8 cellular contexts compared by ENCODE assay signal in genomic region chr15:31870336-31871158, GRCh38. TPM values are rescaled to one million over a fixed set of nuclear protein-coding genes. Genes with fewer than 3 reads are reported as not detected.
DNase-seq lines count a peak whose midpoint lies in the region; ATAC-seq, FAIRE-seq and TF ChIP-seq lines count a peak whose summit lies in the region.

OTUD7A (minus strand) TSS chr15:31870673.

- peak within 1 kb of the TSS; percentile 94 for H3K27ac ChIP-seq in right cardiac atrium (ENCODE audit: low read length)
- peak within 1 kb of the TSS; percentile 65 for H3K27ac ChIP-seq in psoas muscle

- ATAC-seq in HG02759 (IDR thresholded peaks at IDR 0.05; ENCODE audit: unreplicated experiment) (peak; percentile 91), right cardiac atrium (peak; percentile 98 to 99), psoas muscle (peak; percentile 97 to 98 (median 98))

- peak within 1 kb of the TSS; percentile 84 for H3K27ac Mint-ChIP-seq in T-helper 1 cell treated with Interleukin-12 subunit alpha and Interleukin-12 subunit beta and Interleukin-4 antibody, amounts not matched to agents 30 μg/mL and 1 μg/mL, for 36 hours

- H3K4me1 Mint-ChIP-seq in T-helper 1 cell treated with Interleukin-12 subunit alpha and Interleukin-12 subunit beta and Interleukin-4 antibody, amounts not matched to agents 30 μg/mL and 1 μg/mL, for 36 hours (ENCODE audit: low read depth): peaks cover 8% of the 10 kb centered on the region

- no peaks in the 10 kb centered on the region for H3K9me3 Mint-ChIP-seq in T-helper 1 cell treated with Interleukin-12 subunit alpha and Interleukin-12 subunit beta and Interleukin-4 antibody, amounts not matched to agents 30 μg/mL and 1 μg/mL, for 36 hours

- intact Hi-C loops in right cardiac atrium (cut with DNase I): no loop called here
- intact Hi-C loops in psoas muscle (cut with DNase I): no loop called here

- FAIRE-seq in GM12891 (lab: Jason Lieb, UNC): peak; percentile 95

- H3K36me3 ChIP-seq in psoas muscle (ENCODE audit: insufficient read depth in 1 of 2, low read depth in 1 of 2): no peaks in the 10 kb centered on the region

- no peak for TF ChIP-seq CTCF in psoas muscle (IDR thresholded peaks at IDR 0.05)

- peaks cover 54% of the 10 kb centered on the region for H3K27me3 Mint-ChIP-seq in T-helper 1 cell treated with Interleukin-12 subunit alpha and Interleukin-12 subunit beta and Interleukin-4 antibody, amounts not matched to agents 30 μg/mL and 1 μg/mL, for 36 hours (ENCODE audit: low read depth)

- H3K4me3 ChIP-seq in right cardiac atrium (ENCODE audit: low read length) (peak within 1 kb of the TSS; percentile 98), psoas muscle (peak within 1 kb of the TSS; percentile 71)

- under 1% methylated on average over 112 of the region's 120 CpGs for WGBS in right cardiac atrium
- WGBS in psoas muscle, 3 donors: 1% methylated on average over 47 to 120 of the region's 120 CpGs

- H3K4me1 ChIP-seq in right cardiac atrium (ENCODE audit: control insufficient read depth, insufficient read depth, low read length): no peaks in the 10 kb centered on the region
- peaks cover 3% of the 10 kb centered on the region for H3K4me1 ChIP-seq in psoas muscle

- DNase-seq in GM12891 (ENCODE audit: insufficient read length, low spot score) (peak; percentile 73), NCI-H1417 treated with DMSO at 0.1 percent for 48 hours (lab: John Stamatoyannopoulos, UW) (peak; percentile 88), amygdala (lab: John Stamatoyannopoulos, UW) (peak in 53 of 56 donors; percentile 48 to 94 (median 83)), right cardiac atrium (peak; percentile 77 to 95 (median 95)), psoas muscle (peak; percentile 74 to 92), ureter (ENCODE audit: low spot score) (peak; percentile 87)

- H3K4me3 Mint-ChIP-seq in T-helper 1 cell treated with Interleukin-12 subunit alpha and Interleukin-12 subunit beta and Interleukin-4 antibody, amounts not matched to agents 30 μg/mL and 1 μg/mL, for 36 hours: peak within 1 kb of the TSS; percentile 94

- H3K27me3 ChIP-seq in right cardiac atrium (ENCODE audit: control insufficient read depth, insufficient read depth): no peaks in the 10 kb centered on the region
- H3K27me3 ChIP-seq in psoas muscle (ENCODE audit: insufficient read depth in 3 of 3, low read length in 2 of 3): no peaks in the 10 kb centered on the region

- no peak for TF ChIP-seq POLR2A in GM12891 (IDR thresholded peaks at IDR 0.05; ENCODE audit: low read depth, low read length)

- H3K9me3 ChIP-seq in right cardiac atrium (ENCODE audit: control insufficient read depth, low read length): no peaks in the 10 kb centered on the region
- H3K9me3 ChIP-seq in psoas muscle: no peaks in the 10 kb centered on the region

- no peaks in the 10 kb centered on the region for H3K36me3 Mint-ChIP-seq in T-helper 1 cell treated with Interleukin-12 subunit alpha and Interleukin-12 subunit beta and Interleukin-4 antibody, amounts not matched to agents 30 μg/mL and 1 μg/mL, for 36 hours (ENCODE audit: low read depth)

TF ChIP-seq in GM12891, 5 proteins besides CTCF, POLR2A, EP300 and RAD21:
- no peak for TF ChIP-seq POU2F2 (IDR thresholded peaks at IDR 0.05; ENCODE audit: low read depth, low read length)
- TF ChIP-seq PAX5 (IDR thresholded peaks at IDR 0.05; ENCODE audit: insufficient read depth, low read length, severe bottlenecking): peak; percentile 9
TF ChIP-seq in GM12891: peak in this region for 1.

RNA-seq across cellular contexts. Expression of gene OTUD7A, which starts in this region (rescaled TPM):
- 0.41 TPM for polyA plus RNA-seq in GM12891 (2012; ENCODE audit: low read depth, missing spikeins)
- 1 to 10 TPM; 2.9 to 4.3 (median 3.4) TPM for total RNA-seq in right cardiac atrium
- polyA plus RNA-seq in right cardiac atrium: 1.7 TPM
- 1 to 10 TPM in 2 of 4 donors, under 1 TPM in 2; 0.41 to 1.1 (median 0.99) TPM for total RNA-seq in psoas muscle
- under 1 TPM; 0.31 to 0.75 (median 0.37) TPM for polyA plus RNA-seq in psoas muscle
- 2.4 TPM for total RNA-seq in ureter

Comparison
In these comparisons a context has a peak if more than half of its experiments do, and no peak if none do; other contexts are left out.
1. Peak in every context shown above with its lines: DNase-seq, ATAC-seq, H3K4me3 ChIP-seq and H3K27ac ChIP-seq.